Comparison of ENCODE assay signal across 1 cellular context in genomic region chr16:67537636-67538591, GRCh38.
TF ChIP-seq lines count a peak whose summit lies in the region.

No MANE protein-coding gene starts in this region.

TF ChIP-seq in H1, 55 proteins besides CTCF, POLR2A, EP300 and RAD21:
- TF ChIP-seq SAP30 (IDR thresholded peaks at IDR 0.05; ENCODE audit: insufficient read depth, insufficient replicate concordance, low read length) (no peak), RBBP5 (IDR thresholded peaks at IDR 0.05; ENCODE audit: borderline replicate concordance, low read depth, low read length) (peak; percentile 49; the same call in 1 of the 2 replicates), FOSL1 (IDR thresholded peaks at IDR 0.05; ENCODE audit: insufficient read depth, low read depth, low read length) (no peak), NANOG (IDR thresholded peaks at IDR 0.05; ENCODE audit: insufficient read depth, low read depth, low read length, poor library complexity, severe bottlenecking) (no peak), HDAC6 (IDR thresholded peaks at IDR 0.05; ENCODE audit: low read depth, low read length) (no peak), RFX5 (IDR thresholded peaks at IDR 0.05; ENCODE audit: borderline replicate concordance, low read depth, low read length) (no peak), SUZ12 (IDR thresholded peaks at IDR 0.05; ENCODE audit: low read length) (peak; percentile 82), EZH2 (IDR thresholded peaks at IDR 0.05; ENCODE audit: low read depth, low read length, severe bottlenecking) (peak; percentile 88), ZNF274 (IDR thresholded peaks at IDR 0.05; ENCODE audit: borderline replicate concordance, extremely low read depth, low read length) (no peak), KDM4A (IDR thresholded peaks at IDR 0.05; ENCODE audit: low read depth, low read length, severe bottlenecking) (peak; percentile 39)
- TF ChIP-seq, protein P1, sequence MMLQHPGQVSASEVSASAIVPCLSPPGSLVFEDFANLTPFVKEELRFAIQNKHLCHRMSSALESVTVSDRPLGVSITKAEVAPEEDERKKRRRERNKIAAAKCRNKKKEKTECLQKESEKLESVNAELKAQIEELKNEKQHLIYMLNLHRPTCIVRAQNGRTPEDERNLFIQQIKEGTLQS (IDR thresholded peaks at IDR 0.05; ENCODE audit: insufficient read depth, low read depth, low read length): no peak
